Comparison of ENCODE assay signal across 1 cellular context in genomic region chr6:79233611-79234149, GRCh38.
A peak's percentile ranks its signal among the peaks of the same experiment; 100 is the strongest.
TF ChIP-seq lines count a peak whose summit lies in the region.

No MANE protein-coding gene starts in this region.

TF ChIP-seq in WTC11, 78 proteins besides CTCF, POLR2A, EP300 and RAD21 (continued from another document):
- TF ChIP-seq HMGXB4 (CRISPR knock-in tag; IDR thresholded peaks at IDR 0.05) (peak; percentile 69; the same call in 1 of the 2 replicates), ESRRA (CRISPR knock-in tag; IDR thresholded peaks at IDR 0.05; ENCODE audit: borderline replicate concordance) (peak; percentile 76; the same call in 1 of the 2 replicates), SP1 (CRISPR knock-in tag; conservative IDR thresholded peaks at IDR 0.05) (peak; percentile 50; the same call in 1 of the 2 replicates), JAZF1 (CRISPR knock-in tag; IDR thresholded peaks at IDR 0.05) (no peak), CBFB (CRISPR knock-in tag; IDR thresholded peaks at IDR 0.05; ENCODE audit: low read depth) (no peak), ETV6 (CRISPR knock-in tag; IDR thresholded peaks at IDR 0.05) (peak; percentile 86; the same call in 1 of the 2 replicates)
- TF ChIP-seq, protein P1, sequence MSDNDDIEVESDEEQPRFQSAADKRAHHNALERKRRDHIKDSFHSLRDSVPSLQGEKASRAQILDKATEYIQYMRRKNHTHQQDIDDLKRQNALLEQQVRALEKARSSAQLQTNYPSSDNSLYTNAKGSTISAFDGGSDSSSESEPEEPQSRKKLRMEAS (CRISPR knock-in tag; IDR thresholded peaks at IDR 0.05) = peak; percentile 62; the same call in 1 of the 2 replicates
- TF ChIP-seq, protein P2, sequence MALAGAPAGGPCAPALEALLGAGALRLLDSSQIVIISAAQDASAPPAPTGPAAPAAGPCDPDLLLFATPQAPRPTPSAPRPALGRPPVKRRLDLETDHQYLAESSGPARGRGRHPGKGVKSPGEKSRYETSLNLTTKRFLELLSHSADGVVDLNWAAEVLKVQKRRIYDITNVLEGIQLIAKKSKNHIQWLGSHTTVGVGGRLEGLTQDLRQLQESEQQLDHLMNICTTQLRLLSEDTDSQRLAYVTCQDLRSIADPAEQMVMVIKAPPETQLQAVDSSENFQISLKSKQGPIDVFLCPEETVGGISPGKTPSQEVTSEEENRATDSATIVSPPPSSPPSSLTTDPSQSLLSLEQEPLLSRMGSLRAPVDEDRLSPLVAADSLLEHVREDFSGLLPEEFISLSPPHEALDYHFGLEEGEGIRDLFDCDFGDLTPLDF (CRISPR knock-in tag; IDR thresholded peaks at IDR 0.05) = no peak
